ENCODE assay signal across 35 cellular contexts in genomic region chr17:63969278-63969677, GRCh38. TPM values are rescaled to one million over a fixed set of nuclear protein-coding genes. Genes with fewer than 3 reads are reported as not detected.
"Had no signal": no experiment of that assay in that cellular context is flagged by ENCODE, and none has a peak within 500 bp of the region (broad histone marks: within the 10 kb centered on the region; RNA-seq: fewer than 3 reads in every experiment).

No MANE protein-coding gene starts in this region.

- DNase-seq: activated CD4-positive, alpha-beta memory T cell treated with anti-CD3 and anti-CD28 coated beads for 36 hours; activated CD4-positive, alpha-beta T cell treated with anti-CD3 and anti-CD28 coated beads for 36 hours; activated CD4-positive, alpha-beta T cell treated with anti-CD3 and anti-CD28 coated beads, Interleukin-2, amount 10 ng/mL, durations not matched to agents 24 days and 14 days; activated CD4-positive, CD25-positive, alpha-beta regulatory T cell; activated CD4-positive, CD25-positive, alpha-beta regulatory T cell treated with anti-CD3 and anti-CD28 coated beads, Interleukin-2, amount 50 U/mL, for 72 hours; activated CD8-positive, alpha-beta memory T cell treated with anti-CD3 and anti-CD28 coated beads, Interleukin-2, amount 10 ng/mL, durations not matched to agents 7 days and 5 days; activated CD8-positive, alpha-beta memory T cell treated with anti-CD3 and anti-CD28 coated beads, Interleukin-2, amount 50 U/mL, for 4 hours; activated CD8-positive, alpha-beta T cell treated with anti-CD3 and anti-CD28 coated beads, Interleukin-2, amount 10 ng/mL, durations not matched to agents 7 days and 5 days; activated effector memory CD4-positive, alpha-beta T cell treated with anti-CD3 and anti-CD28 coated beads, Interleukin-2, amount 50 U/mL, for 16 hours; activated naive CD4-positive, alpha-beta T cell treated with anti-CD3 and anti-CD28 coated beads for 36 hours; activated T-cell treated with anti-CD3 and anti-CD28 coated beads, Interleukin-2, amount 50 U/mL, for 1 hour; activated T-cell treated with anti-CD3 and anti-CD28 coated beads, Interleukin-2, amount 50 U/mL, for 48 hours; amniotic stem cell; anterior cingulate cortex; brain microvascular endothelial cell; effector CD8-positive, alpha-beta T cell; foreskin fibroblast; glutamatergic neuron; T-helper 1 cell; T-helper 2 cell had no signal

- H3K4me3 ChIP-seq: coronary artery, heart left ventricle had no signal

- H3K27ac Mint-ChIP-seq: activated CD4-positive, alpha-beta memory T cell treated with anti-CD3 and anti-CD28 coated beads for 36 hours; activated CD4-positive, alpha-beta T cell treated with anti-CD3 and anti-CD28 coated beads for 36 hours; activated CD4-positive, alpha-beta T cell treated with anti-CD3 and anti-CD28 coated beads, Interleukin-2, amount 10 ng/mL, durations not matched to agents 24 days and 14 days; activated CD8-positive, alpha-beta memory T cell treated with anti-CD3 and anti-CD28 coated beads, Interleukin-2, amount 10 ng/mL, durations not matched to agents 7 days and 5 days; activated naive CD4-positive, alpha-beta T cell treated with anti-CD3 and anti-CD28 coated beads for 36 hours; activated naive CD8-positive, alpha-beta T cell; activated T-helper 1 cell treated with anti-CD3 and anti-CD28 coated beads, Interleukin-12 subunit alpha, Interleukin-12 subunit beta, Interleukin-2, Interleukin-4 antibody, amounts not matched to agents 30 ng/mL and 10 ng/mL and 1 ng/mL, durations not matched to agents 14 hours and 24 hours and 36 hours; activated T-helper 2 cell treated with anti-CD3 and anti-CD28 coated beads, Interferon-gamma antibody, Interleukin-2, Interleukin-4, amounts not matched to agents 10 μg/mL and 5 μg/mL and 100 μg/mL, durations not matched to agents 14 hours and 24 hours and 36 hours; dendritic cell treated with granulocyte-macrophage colony-stimulating factor and Interleukin-4, amounts not matched to agents 40 ng/mL and 50 ng/mL, for 4 days had no signal

- H3K27me3 Mint-ChIP-seq: activated CD4-positive, alpha-beta memory T cell treated with anti-CD3 and anti-CD28 coated beads for 36 hours; activated CD4-positive, alpha-beta T cell treated with anti-CD3 and anti-CD28 coated beads for 36 hours; activated naive CD8-positive, alpha-beta T cell had no signal

- H3K9me3 Mint-ChIP-seq: activated CD4-positive, alpha-beta memory T cell treated with anti-CD3 and anti-CD28 coated beads for 36 hours; activated CD4-positive, alpha-beta T cell treated with anti-CD3 and anti-CD28 coated beads, Interleukin-2, amount 10 ng/mL, durations not matched to agents 24 days and 14 days; activated naive CD4-positive, alpha-beta T cell treated with anti-CD3 and anti-CD28 coated beads for 36 hours; activated T-helper 1 cell treated with anti-CD3 and anti-CD28 coated beads, Interleukin-12 subunit alpha, Interleukin-12 subunit beta, Interleukin-2, Interleukin-4 antibody, amounts not matched to agents 30 ng/mL and 10 ng/mL and 1 ng/mL, durations not matched to agents 14 hours and 24 hours and 36 hours; activated T-helper 2 cell treated with anti-CD3 and anti-CD28 coated beads, Interferon-gamma antibody, Interleukin-2, Interleukin-4, amounts not matched to agents 10 μg/mL and 5 μg/mL and 100 μg/mL, durations not matched to agents 14 hours and 24 hours and 36 hours; central memory CD8-positive, alpha-beta T cell; dendritic cell treated with granulocyte-macrophage colony-stimulating factor and Interleukin-4, amounts not matched to agents 40 ng/mL and 50 ng/mL, for 4 days had no signal

- H3K4me3 Mint-ChIP-seq: activated CD4-positive, alpha-beta memory T cell treated with anti-CD3 and anti-CD28 coated beads for 36 hours; activated CD4-positive, alpha-beta T cell treated with anti-CD3 and anti-CD28 coated beads for 36 hours; activated CD4-positive, alpha-beta T cell treated with anti-CD3 and anti-CD28 coated beads, Interleukin-2, amount 10 ng/mL, durations not matched to agents 24 days and 14 days; activated CD8-positive, alpha-beta memory T cell treated with anti-CD3 and anti-CD28 coated beads, Interleukin-2, amount 10 ng/mL, durations not matched to agents 7 days and 5 days; activated CD8-positive, alpha-beta T cell treated with anti-CD3 and anti-CD28 coated beads, Interleukin-2, amount 10 ng/mL, durations not matched to agents 7 days and 5 days; activated naive CD4-positive, alpha-beta T cell treated with anti-CD3 and anti-CD28 coated beads for 36 hours; activated naive CD8-positive, alpha-beta T cell; activated T-helper 1 cell treated with anti-CD3 and anti-CD28 coated beads, Interleukin-12 subunit alpha, Interleukin-12 subunit beta, Interleukin-2, Interleukin-4 antibody, amounts not matched to agents 30 ng/mL and 10 ng/mL and 1 ng/mL, durations not matched to agents 14 hours and 24 hours and 36 hours; central memory CD8-positive, alpha-beta T cell; dendritic cell treated with granulocyte-macrophage colony-stimulating factor and Interleukin-4, amounts not matched to agents 40 ng/mL and 50 ng/mL, for 4 days had no signal

- H3K9me3 ChIP-seq: heart left ventricle had no signal

- ATAC-seq: activated CD4-positive, alpha-beta T cell treated with anti-CD3 and anti-CD28 coated beads for 36 hours; activated CD8-positive, alpha-beta memory T cell treated with anti-CD3 and anti-CD28 coated beads, Interleukin-2, amount 10 ng/mL, durations not matched to agents 7 days and 5 days; activated CD8-positive, alpha-beta T cell treated with anti-CD3 and anti-CD28 coated beads, Interleukin-2, amount 10 ng/mL, durations not matched to agents 7 days and 5 days; esophagus mucosa had no signal

- H3K36me3 Mint-ChIP-seq: activated CD4-positive, alpha-beta memory T cell treated with anti-CD3 and anti-CD28 coated beads for 36 hours; activated CD8-positive, alpha-beta memory T cell treated with anti-CD3 and anti-CD28 coated beads, Interleukin-2, amount 10 ng/mL, durations not matched to agents 7 days and 5 days; activated naive CD8-positive, alpha-beta T cell had no signal

- H3K27me3 ChIP-seq: brain microvascular endothelial cell, heart left ventricle had no signal

- H3K27ac ChIP-seq: brain microvascular endothelial cell, coronary artery had no signal

RNA-seq across cellular contexts. Expression of gene SCN4A, which starts 3.4 kb away (rescaled TPM):
- total RNA-seq: activated CD8-positive, alpha-beta T cell treated with anti-CD3 and anti-CD28 coated beads, Interleukin-2, amount 10 ng/mL, durations not matched to agents 7 days and 5 days; epithelial cell of proximal tubule; frontal cortex had no signal

RNA-seq across cellular contexts. Expression of gene PRR29, which starts 28.9 kb away (rescaled TPM):
- total RNA-seq: bronchial epithelial cell, esophagus mucosa had no signal

RNA-seq across cellular contexts. Expression of gene CD79B, which starts 37.1 kb away (rescaled TPM):
- total RNA-seq: bronchial epithelial cell, cerebellum, epithelial cell of proximal tubule had no signal

RNA-seq across cellular contexts. Expression of gene GH1, which starts 50.6 kb away (rescaled TPM):
- total RNA-seq: activated CD4-positive, alpha-beta T cell treated with anti-CD3 and anti-CD28 coated beads, Interleukin-2, amount 10 ng/mL, durations not matched to agents 24 days and 14 days; activated CD8-positive, alpha-beta memory T cell treated with anti-CD3 and anti-CD28 coated beads for 36 hours; activated CD8-positive, alpha-beta memory T cell treated with anti-CD3 and anti-CD28 coated beads, Interleukin-2, amount 10 ng/mL, durations not matched to agents 7 days and 5 days; activated CD8-positive, alpha-beta T cell treated with anti-CD3 and anti-CD28 coated beads, Interleukin-2, amount 10 ng/mL, durations not matched to agents 7 days and 5 days; activated naive CD4-positive, alpha-beta T cell treated with anti-CD3 and anti-CD28 coated beads for 36 hours; activated T-helper 1 cell treated with anti-CD3 and anti-CD28 coated beads, Interleukin-12 subunit alpha, Interleukin-12 subunit beta, Interleukin-2, Interleukin-4 antibody, amounts not matched to agents 30 ng/mL and 10 ng/mL and 1 ng/mL, durations not matched to agents 14 hours and 24 hours and 36 hours; activated T-helper 2 cell treated with anti-CD3 and anti-CD28 coated beads, Interferon-gamma antibody, Interleukin-2, Interleukin-4, amounts not matched to agents 10 μg/mL and 5 μg/mL and 100 μg/mL, durations not matched to agents 14 hours and 24 hours and 36 hours; astrocyte; bronchial epithelial cell; cardiac septum; cerebellum; epithelial cell of proximal tubule; esophagus mucosa; frontal cortex; heart left ventricle had no signal

RNA-seq across cellular contexts. Expression of gene ICAM2, which starts 51.2 kb away (rescaled TPM):
- total RNA-seq: astrocyte had no signal
